1 cellular context compared by ENCODE assay signal in genomic region chr15:51579012-51579411, GRCh38.
TF ChIP-seq lines count a peak whose summit lies in the region.

No MANE protein-coding gene starts in this region.

TF ChIP-seq in IMR-90, 13 proteins besides CTCF, POLR2A, EP300 and RAD21:
- TF ChIP-seq MAFK (IDR thresholded peaks at IDR 0.05; ENCODE audit: low read depth, low read length) (no peak), MXI1 (IDR thresholded peaks at IDR 0.05; ENCODE audit: borderline replicate concordance, low read depth, low read length) (no peak), SMC3 (IDR thresholded peaks at IDR 0.05; ENCODE audit: low read depth, low read length) (no peak), CHD1 (IDR thresholded peaks at IDR 0.05; ENCODE audit: low read depth, low read length) (no peak), CEBPB (IDR thresholded peaks at IDR 0.05; ENCODE audit: low read depth, low read length) (peak; percentile 91), ELK1 (IDR thresholded peaks at IDR 0.05; ENCODE audit: borderline replicate concordance, low read depth, low read length) (no peak), RCOR1 (IDR thresholded peaks at IDR 0.05; ENCODE audit: insufficient replicate concordance, low read length) (no peak)
